ENCODE assay signal across 8 cellular contexts in genomic region chr3:182794806-182795369, GRCh38. TPM values are rescaled to one million over a fixed set of nuclear protein-coding genes. Genes with fewer than 3 reads are reported as not detected.
DNase-seq lines count a peak whose midpoint lies in the region; ATAC-seq and TF ChIP-seq lines count a peak whose summit lies in the region.

No MANE protein-coding gene starts in this region.

- peak overlapping the region; percentile 88 for H3K4me2 ChIP-seq in BLaER1

- H3K4me3 ChIP-seq in BLaER1 (peak overlapping the region; percentile 88), coronary artery (peak overlapping the region; percentile 94)

- no peaks in the 10 kb centered on the region for H3K9me3 Mint-ChIP-seq in natural killer cell

- no peaks in the 10 kb centered on the region for H3K27me3 ChIP-seq in BLaER1

- H4K20me1 ChIP-seq in BLaER1 = peaks cover 58% of the 10 kb centered on the region

- peak overlapping the region; percentile 94 for H3K4me3 Mint-ChIP-seq in natural killer cell

- H3K36me3 ChIP-seq in BLaER1 = no peaks in the 10 kb centered on the region

- H3K4me1 Mint-ChIP-seq in natural killer cell = peaks cover 44 to 49% of the 10 kb centered on the region in 2 donors

- H3K27ac ChIP-seq in BLaER1 = peak overlapping the region; percentile 92
- peak overlapping the region in 1 of 2 donors; percentile 89 for H3K27ac ChIP-seq in coronary artery

- TF ChIP-seq CTCF in coronary artery (IDR thresholded peaks at IDR 0.05) = no peak
- TF ChIP-seq CTCF in natural killer cell (IDR thresholded peaks at IDR 0.05) = no peak

- in situ Hi-C loops in KBM-7 (cut with MboI; ENCODE audit: low pct_unique_long_range_greater_than_20kb, low sequenced_read_pairs) = no loop called here

- H3K4me1 ChIP-seq in BLaER1 = peaks cover 29% of the 10 kb centered on the region

- no peaks in the 10 kb centered on the region for H3K27me3 Mint-ChIP-seq in natural killer cell (ENCODE audit: low read depth in 2 of 2)

- peak overlapping the region; percentile 97 to 98 for H3K27ac Mint-ChIP-seq in natural killer cell

- peak overlapping the region; percentile 93 for H3K9ac ChIP-seq in BLaER1

- ATAC-seq in natural killer cell (no peak), GM21390 (IDR thresholded peaks at IDR 0.05; ENCODE audit: unreplicated experiment) (no peak), HG02798 (IDR thresholded peaks at IDR 0.05; ENCODE audit: poor library complexity, unreplicated experiment) (no peak), GM18505 (IDR thresholded peaks at IDR 0.05; ENCODE audit: unreplicated experiment) (no peak)

- intact Hi-C loops in natural killer cell (cut with micrococcal nuclease) = loop anchor here (2.0 to 10.0 kb wide), 3 partner anchors 18 to 170 kb away; no protein-coding TSS in a partner anchor

- H3K36me3 Mint-ChIP-seq in natural killer cell = no peaks in the 10 kb centered on the region

- no peaks in the 10 kb centered on the region for H3K9me3 ChIP-seq in BLaER1

- peak; percentile 18 for DNase-seq in KBM-7
- no peak for DNase-seq in coronary artery (ENCODE audit: low spot score)
- no peak for DNase-seq in natural killer cell
- DNase-seq in activated effector memory CD4-positive, alpha-beta T cell treated with Interleukin-2 at 50 U/mL for 16 hours = no peak

- no peak for TF ChIP-seq POLR2A in GM18505 (IDR thresholded peaks at IDR 0.05; ENCODE audit: borderline replicate concordance, extremely low read depth, insufficient read depth, insufficient read length)

RNA-seq across cellular contexts. Expression of gene ATP11B, which starts 1.6 kb away (rescaled TPM):
- total RNA-seq in natural killer cell = 100 to 1,000 TPM; 157 to 174 (median 172) TPM
